22 cellular contexts compared by ENCODE assay signal in genomic region chrX:148995661-148996060, GRCh38.
"Had no signal": no experiment of that assay in that cellular context is flagged by ENCODE, and none has a peak within 500 bp of the region (broad histone marks: within the 10 kb centered on the region; RNA-seq: fewer than 3 reads in every experiment).

No MANE protein-coding gene starts in this region.

- ATAC-seq: activated T-cell treated with anti-CD3 and anti-CD28 coated beads, Interleukin-2, amount 50 U/mL, for 4 hours; K562; T-cell had no signal

- H3K4me3 ChIP-seq: cardiac muscle cell, K562, SK-N-MC had no signal

- H3K27me3 ChIP-seq: cardiac muscle cell had no signal

- DNase-seq: activated B cell treated with CpG ODN at 0.5 μM for 24 hours; activated CD4-positive, alpha-beta T cell treated with anti-CD3 and anti-CD28 coated beads for 1 hour; activated CD4-positive, alpha-beta T cell treated with anti-CD3 and anti-CD28 coated beads, Interleukin-2, amount 10 ng/mL, durations not matched to agents 24 days and 14 days; activated CD4-positive, alpha-beta T cell treated with anti-CD3 and anti-CD28 coated beads, Interleukin-2, amount 50 U/mL, for 48 hours; activated effector memory CD4-positive, alpha-beta T cell treated with anti-CD3 and anti-CD28 coated beads, Interleukin-2, amount 50 U/mL, for 16 hours; activated naive CD4-positive, alpha-beta T cell treated with anti-CD3 and anti-CD28 coated beads for 36 hours; activated T-cell treated with anti-CD3 and anti-CD28 coated beads, Interleukin-2, amount 50 U/mL, for 4 hours; amygdala; Kasumi-1; NCI-H1048; NCI-H1417 treated with DMSO at 0.1 percent for 48 hours; NCI-H187; NCI-H2081; NCI-H446; NCI-H524; SIG-M5; T-cell; T-helper 2 cell; T1000 had no signal

- H3K27ac ChIP-seq: cardiac muscle cell, SK-N-MC had no signal

- H3K36me3 ChIP-seq: cardiac muscle cell had no signal
